Comparison of ENCODE assay signal across 9 cellular contexts in genomic region chr12:62123721-62124203, GRCh38.
A peak's percentile ranks its signal among the peaks of the same experiment; 100 is the strongest.
DNase-seq lines count a peak whose midpoint lies in the region; ATAC-seq, FAIRE-seq and TF ChIP-seq lines count a peak whose summit lies in the region.
"Had no signal": no experiment of that assay in that cellular context is flagged by ENCODE, and none has a peak within 500 bp of the region (broad histone marks: within the 10 kb centered on the region; RNA-seq: fewer than 3 reads in every experiment).

No MANE protein-coding gene starts in this region.

- no peaks in the 10 kb centered on the region for H3K9me3 ChIP-seq in body of pancreas
- H3K9me3 ChIP-seq: BLaER1 had no signal

- DNase-seq in DMS153 treated with DMSO at 0.1 percent for 48 hours (lab: John Stamatoyannopoulos, UW; ENCODE audit: unreplicated experiment) = peak; percentile 62
- no peak for DNase-seq in DMS153 (lab: John Stamatoyannopoulos, UW)
- peak; percentile 5 for DNase-seq in HTR-8/SVneo (ENCODE audit: insufficient read length, low spot score)
- peak; percentile 68 for DNase-seq in SK-MEL-5 (ENCODE audit: low read depth, low spot score)
- peak; percentile 19 to 40 (median 29) for DNase-seq in body of pancreas
- DNase-seq in left lobe of liver (ENCODE audit: low spot score) = no peak
- DNase-seq in stimulated activated CD8-positive, alpha-beta memory T cell treated with anti-CD3 and anti-CD28 coated beads, Interleukin-2, amount 100 ng/mL, for 48 hours (ENCODE audit: low read depth in 2 of 2) = peak; percentile 11 to 14

- TF ChIP-seq CTCF in body of pancreas (IDR thresholded peaks at IDR 0.05) = peak; percentile 12 to 70 (median 55)

- no peaks in the 10 kb centered on the region for H3K36me3 ChIP-seq in body of pancreas (replicated peaks in 1 of 2; ENCODE audit: insufficient read depth in 1 of 2, low read depth in 2 of 2)
- H3K36me3 ChIP-seq: BLaER1 had no signal

- peak; percentile 90 for ATAC-seq in GM21367 (IDR thresholded peaks at IDR 0.05; ENCODE audit: unreplicated experiment)
- peak; percentile 50 for ATAC-seq in body of pancreas
- peak; percentile 93 for ATAC-seq in left lobe of liver

- in situ Hi-C loops in SK-MEL-5 (cut with HindIII; ENCODE audit: low pct_unique_long_range_greater_than_20kb, low sequenced_read_pairs) = no loop called here

- H3K4me3 ChIP-seq in body of pancreas = no peak overlapping the region
- H3K4me3 ChIP-seq: BLaER1 had no signal

- H3K27ac ChIP-seq in body of pancreas = no peak overlapping the region
- H3K27ac ChIP-seq: BLaER1 had no signal

- no peaks in the 10 kb centered on the region for H3K4me1 ChIP-seq in body of pancreas

- no peaks in the 10 kb centered on the region for H3K27me3 ChIP-seq in body of pancreas
- H3K27me3 ChIP-seq: BLaER1 had no signal

- no peak for TF ChIP-seq POLR2A in body of pancreas (IDR thresholded peaks at IDR 0.05)

- no peak for FAIRE-seq in HTR-8/SVneo (lab: Jason Lieb, UNC)

- WGBS in body of pancreas, 2 donors = 23 to 28% methylated on average over 4 of the region's 4 CpGs

- intact Hi-C loops in body of pancreas (cut with DNase I) = no loop called here

Comparison
In these comparisons a context has a peak if more than half of its experiments do, and no peak if none do; other contexts are left out.
1. DNase-seq: peak in DMS153 treated with DMSO at 0.1 percent for 48 hours (single experiment), HTR-8/SVneo (single experiment), SK-MEL-5 (single experiment), body of pancreas (4 of 4) and stimulated activated CD8-positive, alpha-beta memory T cell treated with anti-CD3 and anti-CD28 coated beads, Interleukin-2, amount 100 ng/mL, for 48 hours (2 of 2); none in DMS153 (single experiment) and left lobe of liver (single experiment).
2. Peak in every context shown above with its lines, with median percentiles within 50 percentile points of each other: ATAC-seq.